In genomic region chr17:82100502-82101298, GRCh38 we compare ENCODE assay signal across 8 cellular contexts. TPM values are rescaled to one million over a fixed set of nuclear protein-coding genes. Genes with fewer than 3 reads are reported as not detected.
DNase-seq lines count a peak whose midpoint lies in the region; ATAC-seq and TF ChIP-seq lines count a peak whose summit lies in the region.
"Had no signal": no experiment of that assay in that cellular context is flagged by ENCODE, and none has a peak within 500 bp of the region (broad histone marks: within the 10 kb centered on the region; RNA-seq: fewer than 3 reads in every experiment).

No MANE protein-coding gene starts in this region.

- no peak overlapping the region for H3K4me3 Mint-ChIP-seq in Calu3 (ENCODE audit: low read depth, unreplicated experiment)
- peak overlapping the region in 3 of 4 donors; percentile 47 to 94 (median 82) for H3K4me3 Mint-ChIP-seq in IgD-negative memory B cell
- H3K4me3 Mint-ChIP-seq in central memory CD8-positive, alpha-beta T cell, result no peak overlapping the region
- no peak overlapping the region for H3K4me3 Mint-ChIP-seq in progenitor cell of endocrine pancreas (ENCODE audit: low read depth)
- no peak overlapping the region for H3K4me3 Mint-ChIP-seq in glutamatergic neuron (ENCODE audit: unreplicated experiment)

- no peak for DNase-seq in Calu3
- no peak for DNase-seq in central memory CD8-positive, alpha-beta T cell (ENCODE audit: low spot score in 2 of 2)
- DNase-seq in progenitor cell of endocrine pancreas (ENCODE audit: low spot score, unreplicated experiment), result no peak
- DNase-seq in glutamatergic neuron, result no peak
- DNase-seq: NCI-H446 had no signal

- H3K4me1 Mint-ChIP-seq in Calu3 (ENCODE audit: low read depth, unreplicated experiment) (peaks cover 26% of the 10 kb centered on the region), IgD-negative memory B cell (peaks cover 4 to 7% (median 5%) of the 10 kb centered on the region in 3 donors), progenitor cell of endocrine pancreas (ENCODE audit: low read depth) (peaks cover 22% of the 10 kb centered on the region), glutamatergic neuron (ENCODE audit: low read depth, unreplicated experiment) (peaks cover 5% of the 10 kb centered on the region)
- peaks cover 15% of the 10 kb centered on the region for H3K4me1 Mint-ChIP-seq in central memory CD8-positive, alpha-beta T cell

- no peak for ATAC-seq in central memory CD8-positive, alpha-beta T cell (replicated peaks; ENCODE audit: extremely low read depth, poor library complexity, severe bottlenecking)
- ATAC-seq in GM18867 (IDR thresholded peaks at IDR 0.05; ENCODE audit: unreplicated experiment) (no peak), HG02678 (IDR thresholded peaks at IDR 0.05; ENCODE audit: unreplicated experiment) (no peak)

- H3K9me3 Mint-ChIP-seq in Calu3 (ENCODE audit: low read depth, unreplicated experiment) (no peaks in the 10 kb centered on the region), IgD-negative memory B cell (no peaks in the 10 kb centered on the region), progenitor cell of endocrine pancreas (ENCODE audit: low read depth) (no peaks in the 10 kb centered on the region), glutamatergic neuron (ENCODE audit: unreplicated experiment) (peaks cover 10% of the 10 kb centered on the region)
- H3K9me3 Mint-ChIP-seq in central memory CD8-positive, alpha-beta T cell, result no peaks in the 10 kb centered on the region

- TF ChIP-seq CTCF in Calu3 (IDR thresholded peaks at IDR 0.05; ENCODE audit: unreplicated experiment) (no peak), progenitor cell of endocrine pancreas (IDR thresholded peaks at IDR 0.05; ENCODE audit: unreplicated experiment) (no peak), glutamatergic neuron (IDR thresholded peaks at IDR 0.05; ENCODE audit: partially characterized antibody, unreplicated experiment) (no peak)

- H3K27me3 Mint-ChIP-seq in Calu3 (ENCODE audit: unreplicated experiment), result no peaks in the 10 kb centered on the region
- H3K27me3 Mint-ChIP-seq in IgD-negative memory B cell, result no peaks in the 10 kb centered on the region
- no peaks in the 10 kb centered on the region for H3K27me3 Mint-ChIP-seq in central memory CD8-positive, alpha-beta T cell
- no peaks in the 10 kb centered on the region for H3K27me3 Mint-ChIP-seq in progenitor cell of endocrine pancreas
- peaks cover 11% of the 10 kb centered on the region for H3K27me3 Mint-ChIP-seq in glutamatergic neuron (ENCODE audit: unreplicated experiment)

- peak overlapping the region; percentile 47 for H3K27ac Mint-ChIP-seq in Calu3 (ENCODE audit: unreplicated experiment)
- H3K27ac Mint-ChIP-seq in IgD-negative memory B cell, result peak overlapping the region; percentile 89 to 92 (median 89)
- peak overlapping the region; percentile 84 for H3K27ac Mint-ChIP-seq in central memory CD8-positive, alpha-beta T cell (ENCODE audit: low read depth)
- H3K27ac Mint-ChIP-seq in progenitor cell of endocrine pancreas, result peak overlapping the region; percentile 69
- no peak overlapping the region for H3K27ac Mint-ChIP-seq in glutamatergic neuron (ENCODE audit: unreplicated experiment)

- intact Hi-C loops in Calu3 (cut with micrococcal nuclease; ENCODE audit: unreplicated experiment), result no loop called here

- H3K36me3 Mint-ChIP-seq in Calu3 (ENCODE audit: insufficient read depth, unreplicated experiment) (peaks cover 79% of the 10 kb centered on the region), IgD-negative memory B cell (no peaks in the 10 kb centered on the region), progenitor cell of endocrine pancreas (ENCODE audit: insufficient read depth) (peaks cover 2% of the 10 kb centered on the region), glutamatergic neuron (ENCODE audit: unreplicated experiment) (no peaks in the 10 kb centered on the region)
- H3K36me3 Mint-ChIP-seq in central memory CD8-positive, alpha-beta T cell (ENCODE audit: insufficient read depth), result peaks cover 4% of the 10 kb centered on the region

- CTCF ChIA-PET in Calu3 (lab: Charles Lee), result no interaction called here

- BruUV-seq in Calu3 (replicated peaks; lab: Mats Ljungman, UMichigan), result no TSS peak

RNA-seq across cellular contexts. Expression of gene FASN, which starts 2.7 kb away (rescaled TPM):
- total RNA-seq in Calu3 (2022) (346 and 372 TPM in 2 replicates), progenitor cell of endocrine pancreas (303 and 308 TPM in 2 replicates), glutamatergic neuron (ENCODE audit: unreplicated experiment) (439 TPM)
- polyA plus RNA-seq in IgD-negative memory B cell, result 2.9 TPM

RNA-seq across cellular contexts. Expression of gene DUS1L, which starts 35.1 kb away (rescaled TPM):
- total RNA-seq in Calu3 (2022) (132 and 146 TPM in 2 replicates), progenitor cell of endocrine pancreas (85.2 and 93.8 TPM in 2 replicates), glutamatergic neuron (ENCODE audit: unreplicated experiment) (122 TPM)
- polyA plus RNA-seq in IgD-negative memory B cell, result 55.7 TPM

RNA-seq across cellular contexts. Expression of gene GPS1, which starts 49.0 kb away (rescaled TPM):
- total RNA-seq in Calu3 (2022) (114 and 115 TPM in 2 replicates), progenitor cell of endocrine pancreas (134 and 137 TPM in 2 replicates), glutamatergic neuron (ENCODE audit: unreplicated experiment) (115 TPM)
- polyA plus RNA-seq in IgD-negative memory B cell, result 122 TPM

RNA-seq across cellular contexts. Expression of gene RFNG, which starts 49.1 kb away (rescaled TPM):
- total RNA-seq in Calu3 (2022) (26.4 and 33.5 TPM in 2 replicates), progenitor cell of endocrine pancreas (60.1 and 65.5 TPM in 2 replicates), glutamatergic neuron (ENCODE audit: unreplicated experiment) (50.8 TPM)
- 4.1 TPM for polyA plus RNA-seq in IgD-negative memory B cell

Comparison
In these comparisons a context has a peak if more than half of its experiments do, and no peak if none do; other contexts are left out.
1. H3K4me3 Mint-ChIP-seq: peak in IgD-negative memory B cell (3 of 4); none in Calu3 (single experiment), central memory CD8-positive, alpha-beta T cell (single experiment), progenitor cell of endocrine pancreas (single experiment) and glutamatergic neuron (single experiment).